Comparison of ENCODE assay signal across 31 cellular contexts in the genomic region with DNA sequence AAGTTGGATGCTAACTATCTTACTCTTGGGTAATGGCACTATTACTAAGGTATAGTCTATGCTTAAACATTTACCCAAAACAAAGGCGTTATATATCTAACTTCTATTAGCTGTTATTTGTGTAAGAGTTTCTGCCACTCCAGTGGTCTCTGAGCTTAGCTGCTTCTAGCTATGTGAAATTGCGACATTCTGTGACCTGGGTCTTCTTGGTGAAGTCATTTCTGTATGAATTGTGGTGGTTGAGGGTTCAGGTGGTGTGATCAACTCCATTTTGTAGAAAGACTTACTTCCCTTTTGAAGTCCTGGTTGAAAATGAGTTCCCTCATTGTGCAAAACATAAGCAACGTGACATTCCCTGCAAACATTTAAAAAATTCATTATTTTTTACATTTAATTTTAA.
"Had no signal": no experiment of that assay in that cellular context is flagged by ENCODE, and none has a peak within 500 bp of the region (broad histone marks: within the 10 kb centered on the region; RNA-seq: fewer than 3 reads in every experiment).

No MANE protein-coding gene starts in this region.

- FAIRE-seq: kidney, urothelium cell line had no signal

- ATAC-seq: activated CD4-positive, CD25-positive, alpha-beta regulatory T cell treated with anti-CD3 and anti-CD28 coated beads, Interleukin-2, amount 50 U/mL, for 24 hours; body of pancreas; gastroesophageal sphincter; left colon; sciatic nerve; stimulated activated effector memory CD8-positive, alpha-beta T cell treated with anti-CD3 and anti-CD28 coated beads, Interleukin-12 subunit alpha, Interleukin-12 subunit beta, amount 100 ng/mL, for 72 hours had no signal

- H3K9me3 ChIP-seq: adrenal gland, body of pancreas, gastroesophageal sphincter, neutrophil, thoracic aorta had no signal

- DNase-seq: activated CD4-positive, alpha-beta memory T cell treated with anti-CD3 and anti-CD28 coated beads for 36 hours; activated CD4-positive, alpha-beta T cell treated with anti-CD3 and anti-CD28 coated beads for 48 hours; activated CD8-positive, alpha-beta memory T cell treated with anti-CD3 and anti-CD28 coated beads, Interleukin-2, amount 50 U/mL, for 4 hours; activated effector memory CD4-positive, alpha-beta T cell treated with anti-CD3 and anti-CD28 coated beads, Interleukin-2, amount 50 U/mL, for 16 hours; activated naive CD4-positive, alpha-beta T cell treated with anti-CD3 and anti-CD28 coated beads for 36 hours; activated naive CD8-positive, alpha-beta T cell treated with anti-CD3 and anti-CD28 coated beads for 36 hours; activated T-cell treated with anti-CD3 and anti-CD28 coated beads, Interleukin-2, amount 50 U/mL, for 1 hour; adrenal gland; aorta; body of pancreas; dorsolateral prefrontal cortex; effector memory CD4-positive, alpha-beta T cell; erythroblast; head of caudate nucleus; hippocampal formation; kidney; left colon; mammary epithelial cell; stimulated activated CD4-positive, alpha-beta T cell treated with anti-CD3 and anti-CD28 coated beads, Interleukin-4, amount 100 ng/mL, for 24 hours; trophoblast cell; WERI-Rb-1 had no signal

- H3K4me3 ChIP-seq: adrenal gland, body of pancreas, cardiac muscle cell, coronary artery, dorsolateral prefrontal cortex, gastroesophageal sphincter, skin epidermis, thoracic aorta had no signal

- H3K4me1 ChIP-seq: adrenal gland, body of pancreas, gastroesophageal sphincter had no signal

- H3K27me3 ChIP-seq: adrenal gland, body of pancreas, cardiac muscle cell, dorsolateral prefrontal cortex, gastroesophageal sphincter, neutrophil had no signal

- H3K27ac ChIP-seq: adrenal gland, body of pancreas, cardiac muscle cell, coronary artery, dorsolateral prefrontal cortex, gastroesophageal sphincter, neutrophil, skin epidermis, thoracic aorta, WERI-Rb-1 had no signal

- H3K36me3 ChIP-seq: adrenal gland, cardiac muscle cell, gastroesophageal sphincter, neutrophil, thoracic aorta had no signal
